8 cellular contexts compared by ENCODE assay signal in genomic region chr1:94720091-94720793, GRCh38.
DNase-seq lines count a peak whose midpoint lies in the region; ATAC-seq, FAIRE-seq and TF ChIP-seq lines count a peak whose summit lies in the region.

No MANE protein-coding gene starts in this region.

- FAIRE-seq in GM12892 (lab: Jason Lieb, UNC) = peak; percentile 90

- intact Hi-C loops in cardiac septum (cut with DNase I) = no loop called here

- ATAC-seq in GM21367 (IDR thresholded peaks at IDR 0.05; ENCODE audit: unreplicated experiment) (peak; percentile 99), HG03457 (IDR thresholded peaks at IDR 0.05; ENCODE audit: unreplicated experiment) (peak; percentile 99)

- peak; percentile 37 for DNase-seq in GM12892 (ENCODE audit: insufficient read length)
- DNase-seq in cardiac septum (ENCODE audit: low spot score) = peak; percentile 81
- DNase-seq in NCI-H2029 treated with DMSO at 0.1 percent for 48 hours (lab: John Stamatoyannopoulos, UW) = no peak
- no peak for DNase-seq in NAMALWA (ENCODE audit: low spot score)
- no peak for DNase-seq in NCI-H82 (lab: John Stamatoyannopoulos, UW)
- no peak for DNase-seq in KG1 (lab: John Stamatoyannopoulos, UW)

- peak; percentile 63; the same call in 1 of the 2 replicates for TF ChIP-seq POLR2A in GM12892 (IDR thresholded peaks at IDR 0.05; ENCODE audit: low read depth, low read length)

Comparison
In these comparisons a context has a peak if more than half of its experiments do, and no peak if none do; other contexts are left out.
1. DNase-seq: peak in GM12892 (single experiment) and cardiac septum (single experiment); none in NCI-H2029 treated with DMSO at 0.1 percent for 48 hours (single experiment), NAMALWA (single experiment), NCI-H82 (single experiment) and KG1 (single experiment).